ENCODE assay signal across 23 cellular contexts in genomic region chr10:124165827-124166226, GRCh38.
DNase-seq lines count a peak whose midpoint lies in the region; ATAC-seq and TF ChIP-seq lines count a peak whose summit lies in the region.
"Had no signal": no experiment of that assay in that cellular context is flagged by ENCODE, and none has a peak within 500 bp of the region (broad histone marks: within the 10 kb centered on the region; RNA-seq: fewer than 3 reads in every experiment).

No MANE protein-coding gene starts in this region.

- no peak overlapping the region for H3K27ac ChIP-seq in sigmoid colon
- H3K27ac ChIP-seq: 22Rv1; A549; BLaER1 treated with 17β-estradiol and CSF1 and Interleukin-3, amounts not matched to agents 10 nM and 100 nM; C4-2B had no signal

- intact Hi-C loops in sigmoid colon (cut with DNase I), result no loop called here

- no peak for ATAC-seq in activated CD8-positive, alpha-beta memory T cell treated with anti-CD3 and anti-CD28 coated beads, Interleukin-2, amount 10 ng/mL, durations not matched to agents 7 days and 5 days
- ATAC-seq in left lobe of liver, result no peak
- ATAC-seq in activated CD4-positive, CD25-positive, alpha-beta regulatory T cell treated with anti-CD3 and anti-CD28 coated beads, Interleukin-2, amount 50 U/mL, for 24 hours, result no peak
- no peak for ATAC-seq in HG02884 (IDR thresholded peaks at IDR 0.05; ENCODE audit: unreplicated experiment)
- ATAC-seq: A549, GM12878 had no signal

- no peaks in the 10 kb centered on the region for H3K4me1 ChIP-seq in sigmoid colon
- H3K4me1 ChIP-seq: A549 had no signal

- TF ChIP-seq EP300 in sigmoid colon (IDR thresholded peaks at IDR 0.05), result no peak

- no peak overlapping the region for H3K27ac Mint-ChIP-seq in activated CD8-positive, alpha-beta memory T cell treated with anti-CD3 and anti-CD28 coated beads, Interleukin-2, amount 10 ng/mL, durations not matched to agents 7 days and 5 days
- H3K27ac Mint-ChIP-seq: B cell; CD4-positive, alpha-beta memory T cell; CD8-positive, alpha-beta memory T cell had no signal

- no peak overlapping the region for H3K4me3 Mint-ChIP-seq in activated CD8-positive, alpha-beta memory T cell treated with anti-CD3 and anti-CD28 coated beads, Interleukin-2, amount 10 ng/mL, durations not matched to agents 7 days and 5 days
- H3K4me3 Mint-ChIP-seq: B cell; CD4-positive, alpha-beta memory T cell; CD4-positive, CD25-positive, alpha-beta regulatory T cell; CD8-positive, alpha-beta memory T cell had no signal

- no peaks in the 10 kb centered on the region for H3K9me3 Mint-ChIP-seq in activated CD8-positive, alpha-beta memory T cell treated with anti-CD3 and anti-CD28 coated beads, Interleukin-2, amount 10 ng/mL, durations not matched to agents 7 days and 5 days (ENCODE audit: low read depth)

- no peaks in the 10 kb centered on the region for H3K4me1 Mint-ChIP-seq in activated CD8-positive, alpha-beta memory T cell treated with anti-CD3 and anti-CD28 coated beads, Interleukin-2, amount 10 ng/mL, durations not matched to agents 7 days and 5 days
- H3K4me1 Mint-ChIP-seq: B cell; CD4-positive, alpha-beta memory T cell; CD4-positive, CD25-positive, alpha-beta regulatory T cell; CD8-positive, alpha-beta memory T cell had no signal

- H3K27me3 Mint-ChIP-seq in activated CD8-positive, alpha-beta memory T cell treated with anti-CD3 and anti-CD28 coated beads, Interleukin-2, amount 10 ng/mL, durations not matched to agents 7 days and 5 days, result peaks cover 21% of the 10 kb centered on the region

- WGBS in sigmoid colon, 2 donors, result 85 to 93% methylated on average over 3 of the region's 3 CpGs

- no peak for TF ChIP-seq CTCF in sigmoid colon (IDR thresholded peaks at IDR 0.05)

- no peaks in the 10 kb centered on the region for H3K27me3 ChIP-seq in sigmoid colon
- H3K27me3 ChIP-seq: BLaER1 treated with 17β-estradiol and CSF1 and Interleukin-3, amounts not matched to agents 10 nM and 100 nM had no signal

- peak; percentile 13 for DNase-seq in activated CD8-positive, alpha-beta memory T cell treated with anti-CD3 and anti-CD28 coated beads, Interleukin-2, amount 50 U/mL, for 48 hours
- no peak for DNase-seq in activated CD8-positive, alpha-beta memory T cell treated with anti-CD3 and anti-CD28 coated beads, Interleukin-2, amount 10 ng/mL, durations not matched to agents 7 days and 5 days
- DNase-seq in left lobe of liver (ENCODE audit: low spot score) (peak; percentile 6), sigmoid colon (peak; percentile 11)
- DNase-seq: AML-193; CD4-positive, alpha-beta memory T cell; CD4-positive, CD25-positive, alpha-beta regulatory T cell; CD8-positive, alpha-beta memory T cell; COR-L47; DMS 273 treated with DMSO at 0.1 percent for 48 hours; DMS153; DMS53; DMS79; EL; GDM1 had no signal

- CTCF ChIA-PET in activated CD8-positive, alpha-beta memory T cell treated with anti-CD3 and anti-CD28 coated beads, Interleukin-2, amount 10 ng/mL, durations not matched to agents 7 days and 5 days (lab: Charles Lee), result no interaction called here

- no peaks in the 10 kb centered on the region for H3K36me3 ChIP-seq in sigmoid colon
- H3K36me3 ChIP-seq: BLaER1 treated with 17β-estradiol and CSF1 and Interleukin-3, amounts not matched to agents 10 nM and 100 nM had no signal

- TF ChIP-seq POLR2A in sigmoid colon (IDR thresholded peaks at IDR 0.05), result no peak

- H3K36me3 Mint-ChIP-seq in activated CD8-positive, alpha-beta memory T cell treated with anti-CD3 and anti-CD28 coated beads, Interleukin-2, amount 10 ng/mL, durations not matched to agents 7 days and 5 days, result no peaks in the 10 kb centered on the region
- H3K36me3 Mint-ChIP-seq: CD4-positive, alpha-beta memory T cell; CD4-positive, CD25-positive, alpha-beta regulatory T cell; CD8-positive, alpha-beta memory T cell had no signal

- H3K9me3 ChIP-seq in sigmoid colon, result no peaks in the 10 kb centered on the region
- H3K9me3 ChIP-seq: A549 had no signal

- no peak overlapping the region for H3K4me3 ChIP-seq in sigmoid colon
- H3K4me3 ChIP-seq: A549; BLaER1 treated with 17β-estradiol and CSF1 and Interleukin-3, amounts not matched to agents 10 nM and 100 nM; GM12878 had no signal
